ENCODE assay signal across 1 cellular context in the genomic region with DNA sequence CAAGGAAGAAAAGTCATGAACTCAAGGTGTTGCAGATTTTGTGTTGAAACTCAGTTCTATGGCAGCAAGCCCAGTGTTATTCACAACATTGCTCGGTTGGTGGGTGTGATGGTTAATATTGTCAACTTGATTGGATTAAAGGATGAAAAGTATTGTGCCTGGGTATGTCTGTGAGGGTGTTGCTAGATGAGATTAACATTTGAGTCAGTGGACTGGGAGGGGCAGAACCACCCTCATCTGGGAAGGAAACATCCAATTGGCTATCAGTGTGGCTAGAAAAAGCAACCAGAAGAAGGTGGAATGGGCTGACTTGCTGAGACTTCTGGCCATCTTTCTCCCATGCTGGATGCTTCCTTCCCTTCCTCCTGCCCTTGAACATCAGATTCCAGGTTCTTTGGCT.
TF ChIP-seq lines count a peak whose summit lies in the region.

No MANE protein-coding gene starts in this region.

TF ChIP-seq in GM23338, 12 proteins besides CTCF, POLR2A, EP300 and RAD21 (continued from another document):
- no peak for TF ChIP-seq ZNF462 (CRISPR knock-in tag; IDR thresholded peaks at IDR 0.05)
